In the genomic region with DNA sequence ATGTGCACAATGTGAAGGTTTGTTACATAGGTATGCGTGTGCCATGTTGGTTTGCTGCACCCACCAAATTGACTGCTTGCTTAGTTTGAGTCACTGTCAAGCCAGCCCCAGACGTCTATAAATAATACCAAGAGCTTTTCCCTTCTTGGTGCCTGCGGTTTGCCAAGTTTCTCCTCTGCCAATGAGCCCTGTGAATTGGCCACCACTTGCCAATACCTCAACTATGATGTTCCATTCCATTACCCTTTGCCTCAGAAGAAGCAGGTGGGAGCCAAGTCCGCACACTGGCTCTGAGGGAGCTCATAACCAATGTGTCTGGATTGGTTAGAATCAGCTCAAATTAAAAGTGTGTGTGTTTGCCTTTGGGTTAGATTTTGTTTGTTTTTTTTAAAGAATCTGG, we compare ENCODE assay signal across 24 cellular contexts.
DNase-seq lines count a peak whose midpoint lies in the region; ATAC-seq and TF ChIP-seq lines count a peak whose summit lies in the region.
"Had no signal": no experiment of that assay in that cellular context is flagged by ENCODE, and none has a peak within 500 bp of the region (broad histone marks: within the 10 kb centered on the region; RNA-seq: fewer than 3 reads in every experiment).

No MANE protein-coding gene starts in this region.

- H3K27ac ChIP-seq in left ventricle myocardium inferior (replicated peaks) (no peak overlapping the region), tibial artery (peak overlapping the region; percentile 15 to 22)
- H3K27ac ChIP-seq: C4-2B, SJCRH30, spleen had no signal

- intact Hi-C loops in Right ventricle myocardium superior (cut with DNase I): no loop called here
- intact Hi-C loops in left ventricle myocardium inferior (cut with micrococcal nuclease): no loop called here
- intact Hi-C loops in tibial artery (cut with DNase I; ENCODE audit: low total_unique reads): no loop called here

- H3K27me3 ChIP-seq in left ventricle myocardium inferior (ENCODE audit: low read depth) (peaks cover 5% of the 10 kb centered on the region), adipocyte (replicated peaks; ENCODE audit: control insufficient read depth, insufficient read depth, low read length) (no peaks in the 10 kb centered on the region), tibial artery (no peaks in the 10 kb centered on the region)
- H3K27me3 ChIP-seq: SJCRH30 had no signal

- H3K4me3 ChIP-seq in left ventricle myocardium inferior (no peak overlapping the region), adipocyte (ENCODE audit: low read length) (no peak overlapping the region), tibial artery (no peak overlapping the region)
- H3K4me3 ChIP-seq: K562, SJCRH30, spleen had no signal

- H3K9me3 ChIP-seq in left ventricle myocardium inferior (replicated peaks): no peaks in the 10 kb centered on the region
- peaks cover 7% of the 10 kb centered on the region for H3K9me3 ChIP-seq in adipocyte (ENCODE audit: control insufficient read depth, low read length)
- H3K9me3 ChIP-seq in tibial artery: no peaks in the 10 kb centered on the region
- H3K9me3 ChIP-seq: SJCRH30, spleen had no signal

- TF ChIP-seq CTCF in left ventricle myocardium inferior (IDR thresholded peaks at IDR 0.05; ENCODE audit: borderline replicate concordance) (no peak), tibial artery (IDR thresholded peaks at IDR 0.05) (no peak)

- no peak overlapping the region for H3K9ac ChIP-seq in adipocyte (ENCODE audit: low read length)

- ATAC-seq in Right ventricle myocardium superior (ENCODE audit: poor library complexity) (peak; percentile 66), HG03521 (IDR thresholded peaks at IDR 0.05; ENCODE audit: unreplicated experiment) (no peak), HG03442 (IDR thresholded peaks at IDR 0.05; ENCODE audit: unreplicated experiment) (no peak)
- ATAC-seq: activated T-cell treated with anti-CD3 and anti-CD28 coated beads, Interleukin-2, amount 50 U/mL, for 4 hours; K562; stimulated activated effector memory CD8-positive, alpha-beta T cell treated with anti-CD3 and anti-CD28 coated beads, Interleukin-12 subunit alpha, Interleukin-12 subunit beta, amount 100 ng/mL, for 72 hours had no signal

- DNase-seq in Right ventricle myocardium superior (no peak), left ventricle myocardium inferior (no peak), adipocyte (ENCODE audit: low read depth) (peak; percentile 39), hippocampal formation (lab: John Stamatoyannopoulos, UW) (peak; percentile 5 to 20), tibial artery (peak in 1 of 2 donors; percentile 77), DMS53 treated with DMSO at 0.1 percent for 48 hours (lab: John Stamatoyannopoulos, UW; ENCODE audit: unreplicated experiment) (no peak)
- DNase-seq: activated CD4-positive, alpha-beta T cell treated with anti-CD3 and anti-CD28 coated beads for 1 hour; activated naive CD4-positive, alpha-beta T cell treated with Interleukin-2 at 50 U/mL for 16 hours; activated T-cell treated with anti-CD3 and anti-CD28 coated beads, Interleukin-2, amount 50 U/mL, for 4 hours; Calu3; central memory CD4-positive, alpha-beta T cell; EL; H9; kidney glomerular epithelial cell; NCI-H1436; NCI-H524; SJCRH30; spleen; stimulated activated CD4-positive, alpha-beta T cell treated with anti-CD3 and anti-CD28 coated beads, Interleukin-2, amount 100 ng/mL, for 48 hours had no signal

- H3K4me1 ChIP-seq in left ventricle myocardium inferior (no peaks in the 10 kb centered on the region), adipocyte (ENCODE audit: control insufficient read depth, insufficient read depth, low read length) (peaks cover 21% of the 10 kb centered on the region), tibial artery (peaks cover 0 to 47% (median 6%) of the 10 kb centered on the region in 4 donors)
- H3K4me1 ChIP-seq: SJCRH30, spleen had no signal

- no peaks in the 10 kb centered on the region for H3K36me3 ChIP-seq in left ventricle myocardium inferior
- H3K36me3 ChIP-seq in adipocyte (ENCODE audit: control insufficient read depth, insufficient read depth, low read length, severe bottlenecking): no peaks in the 10 kb centered on the region
- H3K36me3 ChIP-seq in tibial artery: no peaks in the 10 kb centered on the region
- H3K36me3 ChIP-seq: SJCRH30, spleen had no signal

Comparison
In these comparisons a context has a peak if more than half of its experiments do, and no peak if none do; other contexts are left out.
1. DNase-seq: peak in adipocyte (single experiment) and hippocampal formation (2 of 2); none in Right ventricle myocardium superior (single experiment), left ventricle myocardium inferior (single experiment) and DMS53 treated with DMSO at 0.1 percent for 48 hours (single experiment).